ENCODE assay signal across 2 cellular contexts in the genomic region with DNA sequence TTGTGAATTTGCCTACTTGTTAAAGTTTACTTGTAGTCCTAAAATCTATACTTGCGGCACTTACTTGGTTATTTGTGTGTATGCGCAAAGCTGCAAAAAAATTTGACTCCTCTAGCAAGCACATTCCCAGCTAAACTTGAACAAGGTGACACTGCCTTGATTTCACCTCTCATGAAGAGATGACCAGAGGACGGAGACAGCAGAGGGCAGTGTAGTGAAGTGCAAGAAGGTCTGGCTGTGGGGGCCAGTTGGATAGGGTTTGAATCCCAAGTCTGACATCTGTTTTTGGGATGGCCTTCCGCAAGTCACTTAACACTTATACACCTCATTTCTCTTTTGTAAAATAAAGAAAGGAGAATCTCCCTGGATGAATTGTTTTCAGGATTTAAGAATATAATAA.
TF ChIP-seq lines count a peak whose summit lies in the region.

No MANE protein-coding gene starts in this region.

TF ChIP-seq in GM23338, 12 proteins besides CTCF, POLR2A, EP300 and RAD21 (continues in another document):
- no peak for TF ChIP-seq ZNF462 (CRISPR knock-in tag; IDR thresholded peaks at IDR 0.05)
- TF ChIP-seq POLR2AphosphoS5 (IDR thresholded peaks at IDR 0.05; ENCODE audit: low read depth) = no peak
- TF ChIP-seq, protein P1, sequence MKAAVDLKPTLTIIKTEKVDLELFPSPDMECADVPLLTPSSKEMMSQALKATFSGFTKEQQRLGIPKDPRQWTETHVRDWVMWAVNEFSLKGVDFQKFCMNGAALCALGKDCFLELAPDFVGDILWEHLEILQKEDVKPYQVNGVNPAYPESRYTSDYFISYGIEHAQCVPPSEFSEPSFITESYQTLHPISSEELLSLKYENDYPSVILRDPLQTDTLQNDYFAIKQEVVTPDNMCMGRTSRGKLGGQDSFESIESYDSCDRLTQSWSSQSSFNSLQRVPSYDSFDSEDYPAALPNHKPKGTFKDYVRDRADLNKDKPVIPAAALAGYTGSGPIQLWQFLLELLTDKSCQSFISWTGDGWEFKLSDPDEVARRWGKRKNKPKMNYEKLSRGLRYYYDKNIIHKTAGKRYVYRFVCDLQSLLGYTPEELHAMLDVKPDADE (IDR thresholded peaks at IDR 0.05) = no peak
- TF ChIP-seq, protein P2, sequence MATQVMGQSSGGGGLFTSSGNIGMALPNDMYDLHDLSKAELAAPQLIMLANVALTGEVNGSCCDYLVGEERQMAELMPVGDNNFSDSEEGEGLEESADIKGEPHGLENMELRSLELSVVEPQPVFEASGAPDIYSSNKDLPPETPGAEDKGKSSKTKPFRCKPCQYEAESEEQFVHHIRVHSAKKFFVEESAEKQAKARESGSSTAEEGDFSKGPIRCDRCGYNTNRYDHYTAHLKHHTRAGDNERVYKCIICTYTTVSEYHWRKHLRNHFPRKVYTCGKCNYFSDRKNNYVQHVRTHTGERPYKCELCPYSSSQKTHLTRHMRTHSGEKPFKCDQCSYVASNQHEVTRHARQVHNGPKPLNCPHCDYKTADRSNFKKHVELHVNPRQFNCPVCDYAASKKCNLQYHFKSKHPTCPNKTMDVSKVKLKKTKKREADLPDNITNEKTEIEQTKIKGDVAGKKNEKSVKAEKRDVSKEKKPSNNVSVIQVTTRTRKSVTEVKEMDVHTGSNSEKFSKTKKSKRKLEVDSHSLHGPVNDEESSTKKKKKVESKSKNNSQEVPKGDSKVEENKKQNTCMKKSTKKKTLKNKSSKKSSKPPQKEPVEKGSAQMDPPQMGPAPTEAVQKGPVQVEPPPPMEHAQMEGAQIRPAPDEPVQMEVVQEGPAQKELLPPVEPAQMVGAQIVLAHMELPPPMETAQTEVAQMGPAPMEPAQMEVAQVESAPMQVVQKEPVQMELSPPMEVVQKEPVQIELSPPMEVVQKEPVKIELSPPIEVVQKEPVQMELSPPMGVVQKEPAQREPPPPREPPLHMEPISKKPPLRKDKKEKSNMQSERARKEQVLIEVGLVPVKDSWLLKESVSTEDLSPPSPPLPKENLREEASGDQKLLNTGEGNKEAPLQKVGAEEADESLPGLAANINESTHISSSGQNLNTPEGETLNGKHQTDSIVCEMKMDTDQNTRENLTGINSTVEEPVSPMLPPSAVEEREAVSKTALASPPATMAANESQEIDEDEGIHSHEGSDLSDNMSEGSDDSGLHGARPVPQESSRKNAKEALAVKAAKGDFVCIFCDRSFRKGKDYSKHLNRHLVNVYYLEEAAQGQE (IDR thresholded peaks at IDR 0.05; ENCODE audit: unreplicated experiment) = no peak
- TF ChIP-seq EZH2phosphoT487 (IDR thresholded peaks at IDR 0.05; ENCODE audit: unreplicated experiment) = no peak
- no peak for TF ChIP-seq STAT1 (IDR thresholded peaks at IDR 0.05; ENCODE audit: unreplicated experiment)
- TF ChIP-seq JUNB (IDR thresholded peaks at IDR 0.05; ENCODE audit: unreplicated experiment) = no peak
- TF ChIP-seq ZNF114 (CRISPR knock-in tag; IDR thresholded peaks at IDR 0.05) = no peak
- no peak for TF ChIP-seq CREB1 (CRISPR knock-in tag; IDR thresholded peaks at IDR 0.05; ENCODE audit: low read depth)
- TF ChIP-seq EZH2 (IDR thresholded peaks at IDR 0.05; ENCODE audit: low read depth, unreplicated experiment) = no peak

TF ChIP-seq in HepG2, 621 proteins besides CTCF, POLR2A, EP300 and RAD21 (continued from another document):
- TF ChIP-seq ZNF792 (CRISPR knock-in tag; IDR thresholded peaks at IDR 0.05) (no peak), TCF12 (IDR thresholded peaks at IDR 0.05) (no peak), TCF12 (CRISPR knock-in tag; IDR thresholded peaks at IDR 0.05) (no peak), SALL1 (CRISPR knock-in tag; IDR thresholded peaks at IDR 0.05) (no peak), ZNF530 (CRISPR knock-in tag; IDR thresholded peaks at IDR 0.05; ENCODE audit: low read depth) (no peak), ZNF121 (CRISPR knock-in tag; IDR thresholded peaks at IDR 0.05) (peak; percentile 81), SMC3 (IDR thresholded peaks at IDR 0.05; ENCODE audit: low read length) (peak; percentile 23; the same call in 1 of the 2 replicates), ZUFSP (CRISPR knock-in tag; IDR thresholded peaks at IDR 0.05; ENCODE audit: borderline replicate concordance) (no peak), NR2F2 (IDR thresholded peaks at IDR 0.05; ENCODE audit: borderline replicate concordance, low read depth) (no peak), KAT2B (IDR thresholded peaks at IDR 0.05; ENCODE audit: borderline replicate concordance, low read depth, low read length) (no peak)
- TF ChIP-seq, protein P3, sequence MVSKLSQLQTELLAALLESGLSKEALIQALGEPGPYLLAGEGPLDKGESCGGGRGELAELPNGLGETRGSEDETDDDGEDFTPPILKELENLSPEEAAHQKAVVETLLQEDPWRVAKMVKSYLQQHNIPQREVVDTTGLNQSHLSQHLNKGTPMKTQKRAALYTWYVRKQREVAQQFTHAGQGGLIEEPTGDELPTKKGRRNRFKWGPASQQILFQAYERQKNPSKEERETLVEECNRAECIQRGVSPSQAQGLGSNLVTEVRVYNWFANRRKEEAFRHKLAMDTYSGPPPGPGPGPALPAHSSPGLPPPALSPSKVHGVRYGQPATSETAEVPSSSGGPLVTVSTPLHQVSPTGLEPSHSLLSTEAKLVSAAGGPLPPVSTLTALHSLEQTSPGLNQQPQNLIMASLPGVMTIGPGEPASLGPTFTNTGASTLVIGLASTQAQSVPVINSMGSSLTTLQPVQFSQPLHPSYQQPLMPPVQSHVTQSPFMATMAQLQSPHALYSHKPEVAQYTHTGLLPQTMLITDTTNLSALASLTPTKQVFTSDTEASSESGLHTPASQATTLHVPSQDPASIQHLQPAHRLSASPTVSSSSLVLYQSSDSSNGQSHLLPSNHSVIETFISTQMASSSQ (IDR thresholded peaks at IDR 0.05; ENCODE audit: low read depth) = no peak
- TF ChIP-seq, protein P3 (CRISPR knock-in tag; IDR thresholded peaks at IDR 0.05; ENCODE audit: borderline replicate concordance) = no peak
- TF ChIP-seq, protein P4, sequence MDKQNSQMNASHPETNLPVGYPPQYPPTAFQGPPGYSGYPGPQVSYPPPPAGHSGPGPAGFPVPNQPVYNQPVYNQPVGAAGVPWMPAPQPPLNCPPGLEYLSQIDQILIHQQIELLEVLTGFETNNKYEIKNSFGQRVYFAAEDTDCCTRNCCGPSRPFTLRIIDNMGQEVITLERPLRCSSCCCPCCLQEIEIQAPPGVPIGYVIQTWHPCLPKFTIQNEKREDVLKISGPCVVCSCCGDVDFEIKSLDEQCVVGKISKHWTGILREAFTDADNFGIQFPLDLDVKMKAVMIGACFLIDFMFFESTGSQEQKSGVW (CRISPR knock-in tag; IDR thresholded peaks at IDR 0.05; ENCODE audit: borderline replicate concordance) = no peak
